In the genomic region with DNA sequence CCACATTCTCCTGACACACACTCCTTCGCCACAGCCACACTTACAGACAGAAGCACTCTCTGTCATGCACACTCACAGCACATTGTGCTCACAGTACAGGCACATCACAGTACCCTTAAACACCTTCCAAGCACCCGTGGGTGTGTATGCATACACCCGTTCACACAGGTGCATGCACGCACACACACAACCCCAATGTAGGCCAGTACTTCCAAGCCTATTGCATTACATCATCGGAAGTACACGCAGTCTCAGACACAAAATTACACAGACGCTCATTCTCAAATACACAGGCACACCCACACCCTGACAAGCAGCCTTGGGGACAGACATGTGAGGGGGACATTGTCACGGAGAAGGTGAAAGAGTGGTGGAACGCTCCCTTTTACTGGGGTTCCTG, we compare ENCODE assay signal across 18 cellular contexts. TPM values are rescaled to one million over a fixed set of nuclear protein-coding genes. Genes with fewer than 3 reads are reported as not detected.
DNase-seq lines count a peak whose midpoint lies in the region; ATAC-seq and TF ChIP-seq lines count a peak whose summit lies in the region.
"Had no signal": no experiment of that assay in that cellular context is flagged by ENCODE, and none has a peak within 500 bp of the region (broad histone marks: within the 10 kb centered on the region; RNA-seq: fewer than 3 reads in every experiment).

No MANE protein-coding gene starts in this region.

- H3K27ac Mint-ChIP-seq in stimulated activated memory B cell treated with anti-CD40 and anti-IgM and Interleukin-4, amounts not matched to agents 10 μg/mL and 1 μg/mL and 100 μg/mL, for 72 hours: peak overlapping the region; percentile 65

- no peak overlapping the region for H3K4me3 ChIP-seq in BLaER1 treated with 17β-estradiol and CSF1 and Interleukin-3, amounts not matched to agents 10 nM and 100 nM
- no peak overlapping the region for H3K4me3 ChIP-seq in IMR-90 (ENCODE audit: insufficient read depth, low read depth, low read length)
- no peak overlapping the region for H3K4me3 ChIP-seq in dorsolateral prefrontal cortex
- H3K4me3 ChIP-seq: A549, Peyer's patch, SK-N-MC had no signal

- no peak overlapping the region for H3K4ac ChIP-seq in IMR-90 (ENCODE audit: low read depth, low read length)

- no TSS peak for BruUV-seq in IMR-90 (replicated peaks; lab: Mats Ljungman, UMichigan)

- H2AK9ac ChIP-seq in IMR-90 (replicated peaks; ENCODE audit: low read depth, low read length, poor library complexity): no peak overlapping the region

- H4K20me1 ChIP-seq in BLaER1 treated with 17β-estradiol and CSF1 and Interleukin-3, amounts not matched to agents 10 nM and 100 nM: no peaks in the 10 kb centered on the region
- no peaks in the 10 kb centered on the region for H4K20me1 ChIP-seq in IMR-90 (ENCODE audit: insufficient read depth, low read length)

- H3K36me3 ChIP-seq in BLaER1 treated with 17β-estradiol and CSF1 and Interleukin-3, amounts not matched to agents 10 nM and 100 nM: no peaks in the 10 kb centered on the region
- no peaks in the 10 kb centered on the region for H3K36me3 ChIP-seq in IMR-90 (ENCODE audit: control insufficient read depth, insufficient read depth, low read length)
- H3K36me3 ChIP-seq: Peyer's patch had no signal

- DNase-seq in IMR-90 (no peak), SKM-1 treated with dmso at 0.1 percent for 144 hours (lab: John Stamatoyannopoulos, UW; ENCODE audit: unreplicated experiment) (no peak), dorsolateral prefrontal cortex (no peak), retina (no peak)
- DNase-seq: CD4-positive, CD25-positive, alpha-beta regulatory T cell; DMS53; HCEC 1CT; KBM-7; NCI-H146; NCI-H2081; NCI-H510A treated with DMSO at 0.1 percent for 48 hours; Peyer's patch; Right ventricle myocardium superior had no signal

- no peak overlapping the region for H4K91ac ChIP-seq in IMR-90 (ENCODE audit: insufficient read depth, low read depth, low read length)

- H3K18ac ChIP-seq in IMR-90 (ENCODE audit: low read depth, low read length): no peak overlapping the region

- TF ChIP-seq CTCF in IMR-90 (conservative IDR thresholded peaks at IDR 0.05; ENCODE audit: low read depth, low read length) (no peak), dorsolateral prefrontal cortex (IDR thresholded peaks at IDR 0.05 in 54 of 56, conservative IDR thresholded peaks at IDR 0.05 in 2 of 56; ENCODE audit: low read depth in 1 of 56, partially characterized antibody in 56 of 56) (no peak)

- peaks cover 21% of the 10 kb centered on the region for H3K27me3 Mint-ChIP-seq in stimulated activated memory B cell treated with anti-CD40 and anti-IgM and Interleukin-4, amounts not matched to agents 10 μg/mL and 1 μg/mL and 100 μg/mL, for 72 hours

- no peak overlapping the region for H4K5ac ChIP-seq in IMR-90 (ENCODE audit: low read depth, low read length)

- TF ChIP-seq POLR2A in IMR-90 (IDR thresholded peaks at IDR 0.05; ENCODE audit: low read depth, low read length): no peak

- peak overlapping the region; percentile 29; the same call in 1 of the 2 replicates for H3K23ac ChIP-seq in IMR-90 (ENCODE audit: low read depth, low read length)

- H3K4me3 Mint-ChIP-seq in stimulated activated memory B cell treated with anti-CD40 and anti-IgM and Interleukin-4, amounts not matched to agents 10 μg/mL and 1 μg/mL and 100 μg/mL, for 72 hours: no peak overlapping the region

- no peak for TF ChIP-seq RAD21 in IMR-90 (IDR thresholded peaks at IDR 0.05; ENCODE audit: low read length)

- H3K9ac ChIP-seq in BLaER1 treated with 17β-estradiol and CSF1 and Interleukin-3, amounts not matched to agents 10 nM and 100 nM: peak overlapping the region in 8 of 11 experiments; percentile 71 to 77 (median 76); a peak in 7 of 22 replicates
- no peak overlapping the region for H3K9ac ChIP-seq in IMR-90 (ENCODE audit: low read depth, low read length)

- H3K9me3 Mint-ChIP-seq in stimulated activated memory B cell treated with anti-CD40 and anti-IgM and Interleukin-4, amounts not matched to agents 10 μg/mL and 1 μg/mL and 100 μg/mL, for 72 hours: no peaks in the 10 kb centered on the region

- dilution Hi-C loops in IMR-90 (cut with HindIII; ENCODE audit: low sequenced_read_pairs, unreplicated experiment): no loop called here

- no peak overlapping the region for H4K8ac ChIP-seq in IMR-90 (ENCODE audit: low read depth in 2 of 2, low read length in 2 of 2)

- H3K79me1 ChIP-seq in IMR-90 (ENCODE audit: low read depth in 1 of 2, low read length in 2 of 2): no peaks in the 10 kb centered on the region

- H2BK15ac ChIP-seq in IMR-90 (ENCODE audit: low read depth, low read length): no peak overlapping the region

- no peak overlapping the region for H3K14ac ChIP-seq in IMR-90 (replicated peaks; ENCODE audit: low read depth, low read length)

- ATAC-seq in IMR-90 (ENCODE audit: low read depth): no peak
- peak; percentile 4 for ATAC-seq in esophagus mucosa
- no peak for ATAC-seq in stimulated activated memory B cell treated with anti-CD40 and anti-IgM and Interleukin-4, amounts not matched to agents 10 μg/mL and 1 μg/mL and 100 μg/mL, for 72 hours
- ATAC-seq: A549 had no signal

- no peak overlapping the region for H2BK5ac ChIP-seq in IMR-90 (ENCODE audit: low read depth, low read length, poor library complexity, severe bottlenecking)

- H3K56ac ChIP-seq in IMR-90 (ENCODE audit: extremely low read depth, insufficient read depth, low read length): no peak overlapping the region

- WGBS in IMR-90 (ENCODE audit: extremely low coverage in 2 of 2, insufficient read length in 1 of 2), 2 experiments: 80% methylated on average over 4 of the region's 9 CpGs; no CpG with 5 or more reads in 1 of the 2 experiments

- H3K27me3 ChIP-seq in BLaER1 treated with 17β-estradiol and CSF1 and Interleukin-3, amounts not matched to agents 10 nM and 100 nM: peaks cover 0 to 22% (median 6%) of the 10 kb centered on the region in 11 experiments; a peak in 9 of 22 replicates
- H3K27me3 ChIP-seq in IMR-90 (ENCODE audit: control insufficient read depth, insufficient read depth, low read length) (peaks cover 48% of the 10 kb centered on the region), dorsolateral prefrontal cortex (peaks cover 0 to 56% (median 22%) of the 10 kb centered on the region in 45 donors)
- H3K27me3 ChIP-seq: Peyer's patch had no signal

- peak overlapping the region; percentile 81 to 100 (median 89) for H3K4me2 ChIP-seq in BLaER1 treated with 17β-estradiol and CSF1 and Interleukin-3, amounts not matched to agents 10 nM and 100 nM
- no peak overlapping the region for H3K4me2 ChIP-seq in IMR-90 (ENCODE audit: low read depth, low read length)
- H3K4me2 ChIP-seq: A549 had no signal

- peak overlapping the region in 10 of 11 experiments; percentile 81 to 91 (median 90); a peak in 17 of 22 replicates for H3K27ac ChIP-seq in BLaER1 treated with 17β-estradiol and CSF1 and Interleukin-3, amounts not matched to agents 10 nM and 100 nM
- H3K27ac ChIP-seq in IMR-90 (ENCODE audit: insufficient read depth, low read length) (no peak overlapping the region), dorsolateral prefrontal cortex (no peak overlapping the region)
- H3K27ac ChIP-seq: A549, Peyer's patch, SK-N-MC had no signal

- CTCF ChIA-PET in IMR-90 (lab: Yijun Ruan, JAX): no interaction called here

- H2BK20ac ChIP-seq in IMR-90 (ENCODE audit: low read depth, low read length): no peak overlapping the region

- POLR2A ChIA-PET in IMR-90 (lab: Charles Lee; ENCODE audit: unreplicated experiment): no interaction called here

- H3K9me3 ChIP-seq in BLaER1 treated with 17β-estradiol and CSF1 and Interleukin-3, amounts not matched to agents 10 nM and 100 nM (replicated peaks in 1 of 11): no peaks in the 10 kb centered on the region
- no peaks in the 10 kb centered on the region for H3K9me3 ChIP-seq in IMR-90 (ENCODE audit: control insufficient read depth, insufficient read depth, low read length)
- H3K9me3 ChIP-seq: A549, Peyer's patch had no signal

- peaks cover 37% of the 10 kb centered on the region for H3K4me1 Mint-ChIP-seq in stimulated activated memory B cell treated with anti-CD40 and anti-IgM and Interleukin-4, amounts not matched to agents 10 μg/mL and 1 μg/mL and 100 μg/mL, for 72 hours

- H2BK120ac ChIP-seq in IMR-90 (ENCODE audit: low read depth, low read length): no peak overlapping the region

- H3K9me1 ChIP-seq in IMR-90 (ENCODE audit: insufficient read depth, low read length): no peaks in the 10 kb centered on the region

- no peaks in the 10 kb centered on the region for H3K36me3 Mint-ChIP-seq in stimulated activated memory B cell treated with anti-CD40 and anti-IgM and Interleukin-4, amounts not matched to agents 10 μg/mL and 1 μg/mL and 100 μg/mL, for 72 hours

- H2AFZ ChIP-seq in IMR-90 (replicated peaks; ENCODE audit: low read length, poor library complexity): no peak overlapping the region

- in situ Hi-C loops in IMR-90 (cut with MboI; ENCODE audit: low sequenced_read_pairs): no loop called here

- peaks cover 43 to 69% (median 58%) of the 10 kb centered on the region in 10 experiments for H3K4me1 ChIP-seq in BLaER1 treated with 17β-estradiol and CSF1 and Interleukin-3, amounts not matched to agents 10 nM and 100 nM
- no peaks in the 10 kb centered on the region for H3K4me1 ChIP-seq in IMR-90 (ENCODE audit: control insufficient read depth, insufficient read depth, low read length)
- H3K4me1 ChIP-seq: A549 had no signal

- intact Hi-C loops in IMR-90 (cut with micrococcal nuclease): no loop called here
- intact Hi-C loops in dorsolateral prefrontal cortex (cut with DNase I): no loop called here

- no peak overlapping the region for H2AK5ac ChIP-seq in IMR-90 (ENCODE audit: low read depth, low read length)

RNA-seq across cellular contexts. Expression of gene KAZALD1, which starts 11.1 kb away (rescaled TPM):
- 8.1 and 9.1 TPM in 2 replicates for total RNA-seq in IMR-90 (2012; rRNA removed)
- polyA plus RNA-seq in IMR-90 (2012; rRNA removed): 18.6 and 18.7 TPM in 2 replicates
- 19.1 and 20.1 TPM in 2 replicates for polyA plus RNA-seq in IMR-90 (2012; cell fraction: cytosol; rRNA removed)
- polyA plus RNA-seq in IMR-90 (2012; cell fraction: nucleus; rRNA removed; ENCODE audit: low replicate concordance): 20.7 and 36.8 TPM in 2 replicates
- total RNA-seq in esophagus mucosa: 4.1 TPM
- 1 to 10 TPM in 105 of 120 experiments, under 1 TPM in 15; 0.37 to 6.3 (median 1.9) TPM for total RNA-seq in dorsolateral prefrontal cortex
- total RNA-seq: CD4-positive, CD25-positive, alpha-beta regulatory T cell had no signal

RNA-seq across cellular contexts. Expression of gene SFXN3, which starts 41.9 kb away (rescaled TPM):
- total RNA-seq in IMR-90 (2012; rRNA removed) (53.3 and 64.7 TPM in 2 replicates), esophagus mucosa (4.9 TPM), dorsolateral prefrontal cortex (100 to 1,000 TPM in 7 of 120 experiments, 10 to 100 TPM in 113; 53.8 to 127 (median 83.8) TPM)
- 67.6 and 77.2 TPM in 2 replicates for polyA plus RNA-seq in IMR-90 (2012; rRNA removed)
- polyA plus RNA-seq in IMR-90 (2012; cell fraction: cytosol; rRNA removed): 36.7 and 46.7 TPM in 2 replicates
- polyA plus RNA-seq in IMR-90 (2012; cell fraction: nucleus; rRNA removed; ENCODE audit: low replicate concordance): 417 and 427 TPM in 2 replicates

RNA-seq across cellular contexts. Expression of gene PDZD7, which starts 42.0 kb away (rescaled TPM):
- total RNA-seq in IMR-90 (2012; rRNA removed) (0.83 and 0.90 TPM in 2 replicates), esophagus mucosa (0.04 TPM), dorsolateral prefrontal cortex (10 to 100 TPM; 11.3 to 42.8 (median 23.8) TPM)
- 1.5 and 1.8 TPM in 2 replicates for polyA plus RNA-seq in IMR-90 (2012; rRNA removed)
- 0.97 and 2.0 TPM in 2 replicates for polyA plus RNA-seq in IMR-90 (2012; cell fraction: cytosol; rRNA removed)
- polyA plus RNA-seq in IMR-90 (2012; cell fraction: nucleus; rRNA removed; ENCODE audit: low replicate concordance): 6.5 and 8.7 TPM in 2 replicates

RNA-seq across cellular contexts. Expression of gene TLX1, which starts 58.2 kb away (rescaled TPM):
- total RNA-seq in IMR-90 (2012; rRNA removed) (not detected in 2 replicates), esophagus mucosa (not detected), dorsolateral prefrontal cortex (not detected)
- polyA plus RNA-seq in IMR-90 (2012; rRNA removed): not detected in 2 replicates
- not detected in 2 replicates for polyA plus RNA-seq in IMR-90 (2012; cell fraction: cytosol; rRNA removed)
- polyA plus RNA-seq in IMR-90 (2012; cell fraction: nucleus; rRNA removed; ENCODE audit: low replicate concordance): not detected in 2 replicates
- total RNA-seq: CD4-positive, CD25-positive, alpha-beta regulatory T cell; Right ventricle myocardium superior had no signal
- polyA plus RNA-seq: CD4-positive, CD25-positive, alpha-beta regulatory T cell had no signal

Comparison
In these comparisons a context has a peak if more than half of its experiments do, and no peak if none do; other contexts are left out.
1. H3K27ac ChIP-seq: peak in BLaER1 treated with 17β-estradiol and CSF1 and Interleukin-3, amounts not matched to agents 10 nM and 100 nM (10 of 11); none in IMR-90 (single experiment) and dorsolateral prefrontal cortex (0 of 59).